22 cellular contexts compared by ENCODE assay signal in genomic region chr2:54247115-54247514, GRCh38. TPM values are rescaled to one million over a fixed set of nuclear protein-coding genes. Genes with fewer than 3 reads are reported as not detected.
"Had no signal": no experiment of that assay in that cellular context is flagged by ENCODE, and none has a peak within 500 bp of the region (broad histone marks: within the 10 kb centered on the region; RNA-seq: fewer than 3 reads in every experiment).

No MANE protein-coding gene starts in this region.

- H3K36me3 ChIP-seq: esophagus squamous epithelium, left lung, pancreas had no signal

- H3K9me3 ChIP-seq: esophagus squamous epithelium, left lung, pancreas had no signal

- ATAC-seq: left lung; natural killer cell treated with Interleukin-12 subunit alpha and Interleukin-12 subunit beta and Interleukin-15 and Interleukin-18, amount 100 ng/mL, for 72 hours; pancreas; sciatic nerve; stimulated activated naive B cell treated with anti-CD40 and anti-IgM and Interleukin-4, amounts not matched to agents 10 μg/mL and 1 μg/mL and 100 μg/mL, for 72 hours; stimulated activated naive CD8-positive, alpha-beta T cell treated with anti-CD3 and anti-CD28 coated beads, Interleukin-15, amount 100 ng/mL, for 72 hours had no signal

- H3K36me3 Mint-ChIP-seq: natural killer cell treated with Interleukin-12 subunit alpha and Interleukin-12 subunit beta and Interleukin-15 and Interleukin-18, amount 100 ng/mL, for 72 hours; type B pancreatic cell had no signal

- H3K4me1 ChIP-seq: esophagus squamous epithelium, left lung, pancreas had no signal

- H3K9me3 Mint-ChIP-seq: stimulated activated naive CD8-positive, alpha-beta T cell treated with anti-CD3 and anti-CD28 coated beads, Interleukin-15, amount 100 ng/mL, for 72 hours; type B pancreatic cell had no signal

- H3K4me3 ChIP-seq: esophagus squamous epithelium, left lung, lung, pancreas, skin epidermis had no signal

- H3K4me3 Mint-ChIP-seq: natural killer cell treated with Interleukin-12 subunit alpha and Interleukin-12 subunit beta and Interleukin-15 and Interleukin-18, amount 100 ng/mL, for 72 hours; stimulated activated naive B cell treated with anti-CD40 and anti-IgM and Interleukin-4, amounts not matched to agents 10 μg/mL and 1 μg/mL and 100 μg/mL, for 72 hours; stimulated activated naive CD8-positive, alpha-beta T cell treated with anti-CD3 and anti-CD28 coated beads, Interleukin-15, amount 100 ng/mL, for 72 hours; type B pancreatic cell had no signal

- H3K27me3 Mint-ChIP-seq: natural killer cell treated with Interleukin-12 subunit alpha and Interleukin-12 subunit beta and Interleukin-15 and Interleukin-18, amount 100 ng/mL, for 72 hours; progenitor cell of endocrine pancreas; stimulated activated naive B cell treated with anti-CD40 and anti-IgM and Interleukin-4, amounts not matched to agents 10 μg/mL and 1 μg/mL and 100 μg/mL, for 72 hours; stimulated activated naive CD8-positive, alpha-beta T cell treated with anti-CD3 and anti-CD28 coated beads, Interleukin-15, amount 100 ng/mL, for 72 hours; type B pancreatic cell had no signal

- H3K27ac Mint-ChIP-seq: natural killer cell treated with Interleukin-12 subunit alpha and Interleukin-12 subunit beta and Interleukin-15 and Interleukin-18, amount 100 ng/mL, for 72 hours; progenitor cell of endocrine pancreas; stimulated activated naive B cell treated with anti-CD40 and anti-IgM and Interleukin-4, amounts not matched to agents 10 μg/mL and 1 μg/mL and 100 μg/mL, for 72 hours; stimulated activated naive CD8-positive, alpha-beta T cell treated with anti-CD3 and anti-CD28 coated beads, Interleukin-15, amount 100 ng/mL, for 72 hours; type B pancreatic cell had no signal

- H3K27me3 ChIP-seq: esophagus squamous epithelium, left lung, pancreas had no signal

- H3K4me1 Mint-ChIP-seq: stimulated activated naive B cell treated with anti-CD40 and anti-IgM and Interleukin-4, amounts not matched to agents 10 μg/mL and 1 μg/mL and 100 μg/mL, for 72 hours; stimulated activated naive CD8-positive, alpha-beta T cell treated with anti-CD3 and anti-CD28 coated beads, Interleukin-15, amount 100 ng/mL, for 72 hours had no signal

- H3K27ac ChIP-seq: epithelial cell of prostate, esophagus squamous epithelium, left lung, pancreas, skin epidermis had no signal

- DNase-seq: caudate nucleus; effector memory CD4-positive, alpha-beta T cell; esophagus squamous epithelium; foreskin melanocyte; left lung; mesenchymal stem cell; midbrain; occipital lobe; pancreas; stimulated activated CD4-positive, alpha-beta T cell treated with anti-CD3 and anti-CD28 coated beads, Interleukin-2, amount 100 ng/mL, for 24 hours; stimulated activated CD4-positive, alpha-beta T cell treated with anti-CD3 and anti-CD28 coated beads, Interleukin-4, amount 100 ng/mL, for 4 hours; stimulated activated naive B cell treated with anti-CD40 and anti-IgM and Interleukin-4, amounts not matched to agents 10 μg/mL and 1 μg/mL and 100 μg/mL, for 72 hours; stimulated activated naive CD8-positive, alpha-beta T cell treated with anti-CD3 and anti-CD28 coated beads, Interleukin-15, amount 100 ng/mL, for 72 hours; substantia nigra had no signal

RNA-seq across cellular contexts. Expression of gene TSPYL6, which starts 8.9 kb away (rescaled TPM):
- total RNA-seq: esophagus squamous epithelium; left lung; natural killer cell treated with Interleukin-12 subunit alpha and Interleukin-12 subunit beta and Interleukin-15 and Interleukin-18, amount 100 ng/mL, for 72 hours; progenitor cell of endocrine pancreas had no signal
- polyA plus RNA-seq: keratinocyte, lung, pancreas had no signal
